Comparison of ENCODE assay signal across 13 cellular contexts in the genomic region with DNA sequence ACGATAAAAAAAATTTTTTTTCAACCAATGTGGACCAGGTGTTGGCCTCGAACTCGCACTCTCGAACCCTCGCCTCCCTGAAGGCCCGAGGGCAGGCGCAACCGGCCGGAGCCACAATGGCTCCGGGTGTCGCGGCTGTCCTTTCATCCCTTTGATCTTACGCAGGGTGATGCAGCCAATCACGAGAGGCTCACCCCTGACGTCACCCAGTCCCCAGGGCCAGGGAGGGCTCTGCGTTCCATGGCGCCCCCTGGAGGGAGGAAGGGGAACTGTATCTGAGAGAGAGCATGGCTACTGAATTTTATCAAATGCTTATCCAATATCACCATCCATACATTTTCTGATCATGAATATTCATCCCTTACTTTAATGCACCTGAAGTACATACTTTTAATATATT. TPM values are rescaled to one million over a fixed set of nuclear protein-coding genes. Genes with fewer than 3 reads are reported as not detected.
A peak's percentile ranks its signal among the peaks of the same experiment; 100 is the strongest.
DNase-seq lines count a peak whose midpoint lies in the region; ATAC-seq and TF ChIP-seq lines count a peak whose summit lies in the region.
"Had no signal": no experiment of that assay in that cellular context is flagged by ENCODE, and none has a peak within 500 bp of the region (broad histone marks: within the 10 kb centered on the region; RNA-seq: fewer than 3 reads in every experiment).

No MANE protein-coding gene starts in this region.

- ATAC-seq in activated CD8-positive, alpha-beta T cell treated with anti-CD3 and anti-CD28 coated beads for 36 hours: no peak
- ATAC-seq in activated CD8-positive, alpha-beta T cell treated with anti-CD3 and anti-CD28 coated beads, Interleukin-2, amount 10 ng/mL, durations not matched to agents 7 days and 5 days: no peak
- ATAC-seq in HG03460 (IDR thresholded peaks at IDR 0.05; ENCODE audit: unreplicated experiment) (no peak), GM19035 (IDR thresholded peaks at IDR 0.05; ENCODE audit: unreplicated experiment) (no peak)
- ATAC-seq: natural killer cell had no signal

- no peaks in the 10 kb centered on the region for H3K36me3 ChIP-seq in neutrophil
- H3K36me3 ChIP-seq: BLaER1 had no signal

- H3K27ac ChIP-seq in neutrophil: no peak overlapping the region
- H3K27ac ChIP-seq: BLaER1 had no signal

- POLR2A ChIA-PET in activated CD8-positive, alpha-beta T cell treated with anti-CD3 and anti-CD28 coated beads for 36 hours (lab: Charles Lee): no interaction called here
- POLR2A ChIA-PET in activated CD8-positive, alpha-beta T cell treated with anti-CD3 and anti-CD28 coated beads, Interleukin-2, amount 10 ng/mL, durations not matched to agents 7 days and 5 days (lab: Charles Lee): no interaction called here

- no peaks in the 10 kb centered on the region for H3K4me1 ChIP-seq in neutrophil (ENCODE audit: control insufficient read depth in 1 of 2, insufficient read depth in 1 of 2, low read depth in 1 of 2, low read length in 1 of 2)
- H3K4me1 ChIP-seq: BLaER1 had no signal

- peak; percentile 52 for TF ChIP-seq CTCF in activated CD8-positive, alpha-beta T cell treated with anti-CD3 and anti-CD28 coated beads for 36 hours (IDR thresholded peaks at IDR 0.05)
- TF ChIP-seq CTCF in HFFc6 (IDR thresholded peaks at IDR 0.05): peak; percentile 64
- peak; percentile 28 for TF ChIP-seq CTCF in astrocyte of the spinal cord (IDR thresholded peaks at IDR 0.05; ENCODE audit: low read depth, low read length)
- TF ChIP-seq CTCF in neutrophil (IDR thresholded peaks at IDR 0.05): peak; percentile 64

- H3K9me3 ChIP-seq in neutrophil: no peaks in the 10 kb centered on the region
- H3K9me3 ChIP-seq: BLaER1 had no signal

- intact Hi-C loops in activated CD8-positive, alpha-beta T cell treated with anti-CD3 and anti-CD28 coated beads for 36 hours (cut with micrococcal nuclease): no loop called here

- H3K4me3 Mint-ChIP-seq in activated CD8-positive, alpha-beta T cell treated with anti-CD3 and anti-CD28 coated beads for 36 hours: no peak overlapping the region
- no peak overlapping the region for H3K4me3 Mint-ChIP-seq in activated CD8-positive, alpha-beta T cell treated with anti-CD3 and anti-CD28 coated beads, Interleukin-2, amount 10 ng/mL, durations not matched to agents 7 days and 5 days
- H3K4me3 Mint-ChIP-seq in HFFc6: no peak overlapping the region
- H3K4me3 Mint-ChIP-seq: natural killer cell had no signal

- H3K36me3 Mint-ChIP-seq in activated CD8-positive, alpha-beta T cell treated with anti-CD3 and anti-CD28 coated beads for 36 hours (ENCODE audit: low read depth): no peaks in the 10 kb centered on the region
- H3K36me3 Mint-ChIP-seq in activated CD8-positive, alpha-beta T cell treated with anti-CD3 and anti-CD28 coated beads, Interleukin-2, amount 10 ng/mL, durations not matched to agents 7 days and 5 days (ENCODE audit: low read depth): no peaks in the 10 kb centered on the region
- H3K36me3 Mint-ChIP-seq in HFFc6 (ENCODE audit: low read depth): no peaks in the 10 kb centered on the region
- H3K36me3 Mint-ChIP-seq: natural killer cell had no signal

- peaks cover 2% of the 10 kb centered on the region for H3K27me3 Mint-ChIP-seq in activated CD8-positive, alpha-beta T cell treated with anti-CD3 and anti-CD28 coated beads for 36 hours
- H3K27me3 Mint-ChIP-seq in activated CD8-positive, alpha-beta T cell treated with anti-CD3 and anti-CD28 coated beads, Interleukin-2, amount 10 ng/mL, durations not matched to agents 7 days and 5 days (ENCODE audit: low read depth): no peaks in the 10 kb centered on the region
- peaks cover 3% of the 10 kb centered on the region; the same call in 1 of the 2 replicates for H3K27me3 Mint-ChIP-seq in HFFc6 (ENCODE audit: insufficient read depth)

- no peaks in the 10 kb centered on the region for H3K27me3 ChIP-seq in neutrophil
- H3K27me3 ChIP-seq: BLaER1 had no signal

- H3K27ac Mint-ChIP-seq in activated CD8-positive, alpha-beta T cell treated with anti-CD3 and anti-CD28 coated beads for 36 hours: no peak overlapping the region
- H3K27ac Mint-ChIP-seq in activated CD8-positive, alpha-beta T cell treated with anti-CD3 and anti-CD28 coated beads, Interleukin-2, amount 10 ng/mL, durations not matched to agents 7 days and 5 days: no peak overlapping the region
- H3K27ac Mint-ChIP-seq in HFFc6: no peak overlapping the region
- H3K27ac Mint-ChIP-seq: natural killer cell had no signal

- H3K4me1 Mint-ChIP-seq in activated CD8-positive, alpha-beta T cell treated with anti-CD3 and anti-CD28 coated beads for 36 hours (ENCODE audit: low read depth): no peaks in the 10 kb centered on the region
- no peaks in the 10 kb centered on the region for H3K4me1 Mint-ChIP-seq in activated CD8-positive, alpha-beta T cell treated with anti-CD3 and anti-CD28 coated beads, Interleukin-2, amount 10 ng/mL, durations not matched to agents 7 days and 5 days (ENCODE audit: low read depth)
- H3K4me1 Mint-ChIP-seq in HFFc6 (ENCODE audit: low read depth): no peaks in the 10 kb centered on the region
- H3K4me1 Mint-ChIP-seq: natural killer cell had no signal

- DNase-seq in activated CD8-positive, alpha-beta T cell treated with anti-CD3 and anti-CD28 coated beads for 36 hours: peak; percentile 35
- DNase-seq in activated CD8-positive, alpha-beta T cell treated with anti-CD3 and anti-CD28 coated beads, Interleukin-2, amount 10 ng/mL, durations not matched to agents 7 days and 5 days: no peak
- DNase-seq in HFFc6 (no peak), astrocyte of the spinal cord (ENCODE audit: low read depth, low spot score) (no peak), T-helper 9 cell (no peak)
- DNase-seq: GOT3, natural killer cell, NCI-H187, Right ventricle myocardium superior had no signal

- H3K4me3 ChIP-seq in astrocyte of the spinal cord (ENCODE audit: low read depth, low read length): no peak overlapping the region
- no peak overlapping the region for H3K4me3 ChIP-seq in neutrophil (ENCODE audit: low read depth in 1 of 2, low read length in 1 of 2)
- H3K4me3 ChIP-seq: BLaER1 had no signal

- in situ Hi-C loops in astrocyte of the spinal cord (cut with HindIII; ENCODE audit: low sequenced_read_pairs): no loop called here

- CTCF ChIA-PET in activated CD8-positive, alpha-beta T cell treated with anti-CD3 and anti-CD28 coated beads for 36 hours (lab: Charles Lee): no interaction called here
- CTCF ChIA-PET in activated CD8-positive, alpha-beta T cell treated with anti-CD3 and anti-CD28 coated beads, Interleukin-2, amount 10 ng/mL, durations not matched to agents 7 days and 5 days (lab: Charles Lee): no interaction called here

- H3K9me3 Mint-ChIP-seq in activated CD8-positive, alpha-beta T cell treated with anti-CD3 and anti-CD28 coated beads for 36 hours: no peaks in the 10 kb centered on the region
- no peaks in the 10 kb centered on the region for H3K9me3 Mint-ChIP-seq in activated CD8-positive, alpha-beta T cell treated with anti-CD3 and anti-CD28 coated beads, Interleukin-2, amount 10 ng/mL, durations not matched to agents 7 days and 5 days (ENCODE audit: insufficient read depth)
- no peaks in the 10 kb centered on the region for H3K9me3 Mint-ChIP-seq in HFFc6

RNA-seq across cellular contexts. Expression of gene GMNC, which starts 15.4 kb away (rescaled TPM):
- total RNA-seq in activated CD8-positive, alpha-beta T cell treated with anti-CD3 and anti-CD28 coated beads for 36 hours: not detected
- not detected for total RNA-seq in activated CD8-positive, alpha-beta T cell treated with anti-CD3 and anti-CD28 coated beads, Interleukin-2, amount 10 ng/mL, durations not matched to agents 7 days and 5 days
- under 1 TPM in 2 of 6 experiments, not detected in 4; 0.07 to 0.11 TPM for total RNA-seq in HFFc6 (2021; fragmentation: NEBNext Ultra II Directional; extraction: Animal tissue kit (Norgen Biotek cat#: 25700))
- total RNA-seq: natural killer cell had no signal
